In the genomic region with DNA sequence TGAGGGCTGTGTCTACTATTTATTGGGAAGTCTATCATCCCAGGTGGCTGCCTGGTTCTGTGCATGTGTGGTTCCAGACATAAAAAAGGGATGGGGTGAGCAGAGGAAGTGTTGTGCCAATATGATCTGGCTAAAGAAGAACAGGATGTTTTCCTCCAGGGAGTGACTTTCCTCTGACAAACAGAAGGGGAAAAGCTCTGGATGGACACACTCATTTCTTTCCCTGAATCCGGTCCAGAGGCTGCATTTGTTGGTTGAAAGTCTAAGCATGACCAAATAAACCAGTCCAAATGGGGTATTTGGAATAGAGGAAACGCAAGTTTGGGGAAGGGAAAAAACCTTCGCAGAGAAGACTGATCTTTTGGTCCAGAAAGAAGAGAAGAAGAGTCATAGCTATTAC, we compare ENCODE assay signal across 2 cellular contexts.
TF ChIP-seq lines count a peak whose summit lies in the region.

No MANE protein-coding gene starts in this region.

TF ChIP-seq in IMR-90, 13 proteins besides CTCF, POLR2A, EP300 and RAD21:
- TF ChIP-seq FOS (IDR thresholded peaks at IDR 0.05; ENCODE audit: low read depth, low read length) (no peak), MAFK (IDR thresholded peaks at IDR 0.05; ENCODE audit: low read depth, low read length) (no peak), MXI1 (IDR thresholded peaks at IDR 0.05; ENCODE audit: borderline replicate concordance, low read depth, low read length) (no peak)

TF ChIP-seq in liver, 16 proteins besides CTCF, POLR2A, EP300 and RAD21:
- TF ChIP-seq, protein P1, sequence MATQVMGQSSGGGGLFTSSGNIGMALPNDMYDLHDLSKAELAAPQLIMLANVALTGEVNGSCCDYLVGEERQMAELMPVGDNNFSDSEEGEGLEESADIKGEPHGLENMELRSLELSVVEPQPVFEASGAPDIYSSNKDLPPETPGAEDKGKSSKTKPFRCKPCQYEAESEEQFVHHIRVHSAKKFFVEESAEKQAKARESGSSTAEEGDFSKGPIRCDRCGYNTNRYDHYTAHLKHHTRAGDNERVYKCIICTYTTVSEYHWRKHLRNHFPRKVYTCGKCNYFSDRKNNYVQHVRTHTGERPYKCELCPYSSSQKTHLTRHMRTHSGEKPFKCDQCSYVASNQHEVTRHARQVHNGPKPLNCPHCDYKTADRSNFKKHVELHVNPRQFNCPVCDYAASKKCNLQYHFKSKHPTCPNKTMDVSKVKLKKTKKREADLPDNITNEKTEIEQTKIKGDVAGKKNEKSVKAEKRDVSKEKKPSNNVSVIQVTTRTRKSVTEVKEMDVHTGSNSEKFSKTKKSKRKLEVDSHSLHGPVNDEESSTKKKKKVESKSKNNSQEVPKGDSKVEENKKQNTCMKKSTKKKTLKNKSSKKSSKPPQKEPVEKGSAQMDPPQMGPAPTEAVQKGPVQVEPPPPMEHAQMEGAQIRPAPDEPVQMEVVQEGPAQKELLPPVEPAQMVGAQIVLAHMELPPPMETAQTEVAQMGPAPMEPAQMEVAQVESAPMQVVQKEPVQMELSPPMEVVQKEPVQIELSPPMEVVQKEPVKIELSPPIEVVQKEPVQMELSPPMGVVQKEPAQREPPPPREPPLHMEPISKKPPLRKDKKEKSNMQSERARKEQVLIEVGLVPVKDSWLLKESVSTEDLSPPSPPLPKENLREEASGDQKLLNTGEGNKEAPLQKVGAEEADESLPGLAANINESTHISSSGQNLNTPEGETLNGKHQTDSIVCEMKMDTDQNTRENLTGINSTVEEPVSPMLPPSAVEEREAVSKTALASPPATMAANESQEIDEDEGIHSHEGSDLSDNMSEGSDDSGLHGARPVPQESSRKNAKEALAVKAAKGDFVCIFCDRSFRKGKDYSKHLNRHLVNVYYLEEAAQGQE (IDR thresholded peaks at IDR 0.05), result peak; percentile 2
- TF ChIP-seq, protein P2, sequence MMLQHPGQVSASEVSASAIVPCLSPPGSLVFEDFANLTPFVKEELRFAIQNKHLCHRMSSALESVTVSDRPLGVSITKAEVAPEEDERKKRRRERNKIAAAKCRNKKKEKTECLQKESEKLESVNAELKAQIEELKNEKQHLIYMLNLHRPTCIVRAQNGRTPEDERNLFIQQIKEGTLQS (IDR thresholded peaks at IDR 0.05), result no peak
- no peak for TF ChIP-seq NR2F2 (IDR thresholded peaks at IDR 0.05)
- peak in 1 of 2 donors; percentile 40 for TF ChIP-seq EGR1 (IDR thresholded peaks at IDR 0.05; ENCODE audit: low read depth in 2 of 2)
- peak in 1 of 2 donors; percentile 27 for TF ChIP-seq RXRA (IDR thresholded peaks at IDR 0.05)
- TF ChIP-seq, protein P3, sequence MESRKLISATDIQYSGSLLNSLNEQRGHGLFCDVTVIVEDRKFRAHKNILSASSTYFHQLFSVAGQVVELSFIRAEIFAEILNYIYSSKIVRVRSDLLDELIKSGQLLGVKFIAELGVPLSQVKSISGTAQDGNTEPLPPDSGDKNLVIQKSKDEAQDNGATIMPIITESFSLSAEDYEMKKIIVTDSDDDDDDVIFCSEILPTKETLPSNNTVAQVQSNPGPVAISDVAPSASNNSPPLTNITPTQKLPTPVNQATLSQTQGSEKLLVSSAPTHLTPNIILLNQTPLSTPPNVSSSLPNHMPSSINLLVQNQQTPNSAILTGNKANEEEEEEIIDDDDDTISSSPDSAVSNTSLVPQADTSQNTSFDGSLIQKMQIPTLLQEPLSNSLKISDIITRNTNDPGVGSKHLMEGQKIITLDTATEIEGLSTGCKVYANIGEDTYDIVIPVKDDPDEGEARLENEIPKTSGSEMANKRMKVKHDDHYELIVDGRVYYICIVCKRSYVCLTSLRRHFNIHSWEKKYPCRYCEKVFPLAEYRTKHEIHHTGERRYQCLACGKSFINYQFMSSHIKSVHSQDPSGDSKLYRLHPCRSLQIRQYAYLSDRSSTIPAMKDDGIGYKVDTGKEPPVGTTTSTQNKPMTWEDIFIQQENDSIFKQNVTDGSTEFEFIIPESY (IDR thresholded peaks at IDR 0.05), result no peak
- TF ChIP-seq HNF4A (conservative IDR thresholded peaks at IDR 0.05), result peak in 1 of 2 donors; percentile 57
